In the genomic region with DNA sequence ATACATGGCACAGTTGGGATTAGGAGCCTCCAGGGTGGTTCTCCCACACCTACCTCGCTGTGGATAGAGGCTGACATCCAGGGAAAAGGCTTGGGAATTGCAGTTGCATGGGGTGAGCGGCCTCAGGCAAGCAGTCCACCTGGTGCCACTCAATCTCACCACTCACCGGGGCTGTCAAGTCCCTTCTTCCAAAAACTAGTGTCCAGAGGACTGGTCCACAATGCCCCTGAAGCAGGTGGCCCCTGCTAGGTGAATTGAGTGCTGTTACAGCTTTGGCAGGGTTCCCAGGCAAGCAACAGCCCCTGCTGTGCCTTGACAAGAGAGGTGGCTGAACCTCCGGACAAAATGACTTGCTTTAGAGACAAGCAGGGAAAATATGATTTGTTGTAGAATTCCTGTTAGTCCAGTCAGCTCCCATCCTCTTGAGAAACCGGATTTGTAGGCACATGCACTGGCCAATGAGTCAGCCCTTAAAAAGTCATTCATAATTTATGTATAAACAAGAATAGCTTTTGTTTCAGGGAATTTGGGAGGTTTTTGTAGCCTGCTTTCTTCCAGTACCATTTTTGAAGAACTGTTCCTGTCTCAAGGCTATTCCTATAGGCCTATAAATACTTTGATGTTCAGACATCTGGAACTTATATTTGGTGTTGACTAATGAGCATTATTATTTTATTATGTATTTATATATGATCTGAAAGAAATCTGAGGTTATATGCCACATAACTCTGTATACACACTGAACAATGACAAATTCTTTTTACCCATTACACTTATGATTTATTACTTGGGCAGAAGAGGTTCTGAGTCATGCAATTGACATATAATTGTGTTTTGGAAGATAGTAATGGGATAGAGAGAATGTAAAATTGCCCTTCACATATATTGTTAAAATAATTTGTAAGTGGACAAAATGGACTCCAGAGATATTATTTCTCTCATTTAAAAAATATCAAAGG, we compare ENCODE assay signal across 1 cellular context.
TF ChIP-seq lines count a peak whose summit lies in the region.

No MANE protein-coding gene starts in this region.

TF ChIP-seq in GM23338, 12 proteins besides CTCF, POLR2A, EP300 and RAD21 (continued from another document):
- TF ChIP-seq ZNF462 (CRISPR knock-in tag; IDR thresholded peaks at IDR 0.05) = no peak
